13 cellular contexts compared by ENCODE assay signal in the genomic region with DNA sequence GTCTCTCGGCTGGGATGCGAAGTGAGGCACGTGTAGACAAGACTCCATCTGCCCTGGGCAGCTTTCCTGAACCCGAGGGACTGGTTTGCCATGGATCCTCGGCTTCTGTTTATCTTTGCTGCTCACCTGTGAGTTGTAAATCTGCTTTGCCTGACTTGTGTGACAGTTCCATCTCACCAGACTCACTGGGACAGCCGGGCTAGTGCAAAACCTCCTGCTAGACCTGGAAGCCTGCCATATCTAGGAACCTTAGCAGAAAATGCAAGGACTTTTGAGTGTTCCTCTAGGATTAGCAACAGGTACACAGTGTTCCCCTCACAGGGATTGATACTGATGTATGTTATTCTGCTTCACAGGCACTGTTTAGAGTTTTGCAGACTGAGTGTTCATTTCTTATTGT.
DNase-seq lines count a peak whose midpoint lies in the region; ATAC-seq and TF ChIP-seq lines count a peak whose summit lies in the region.
"Had no signal": no experiment of that assay in that cellular context is flagged by ENCODE, and none has a peak within 500 bp of the region (broad histone marks: within the 10 kb centered on the region; RNA-seq: fewer than 3 reads in every experiment).

No MANE protein-coding gene starts in this region.

- 34 to 39% methylated on average over 6 of the region's 6 CpGs for WGBS in heart right ventricle, 2 donors
- WGBS in testis, 2 donors: 33 to 49% methylated on average over 6 of the region's 6 CpGs

- intact Hi-C loops in heart right ventricle (cut with DNase I) (loop anchor here in 1 of 10 donors (5.0 kb wide), 1 partner anchor 323 kb away; no protein-coding TSS in a partner anchor), testis (cut with DNase I; ENCODE audit: low total_unique reads) (no loop called here)

- H3K36me3 Mint-ChIP-seq in activated CD4-positive, alpha-beta memory T cell treated with anti-CD3 and anti-CD28 coated beads, Interleukin-2, amount 10 ng/mL, durations not matched to agents 7 days and 5 days (ENCODE audit: low read depth): no peaks in the 10 kb centered on the region
- H3K36me3 Mint-ChIP-seq: type B pancreatic cell had no signal

- DNase-seq in NCI-H146 (lab: John Stamatoyannopoulos, UW) (peak; percentile 42), NCI-H146 treated with DMSO at 0.1 percent for 48 hours (lab: John Stamatoyannopoulos, UW; ENCODE audit: unreplicated experiment) (no peak), NCI-H748 (lab: John Stamatoyannopoulos, UW; ENCODE audit: unreplicated experiment) (peak; percentile 70), heart right ventricle (no peak), testis (peak; percentile 53), SIG-M5 (lab: John Stamatoyannopoulos, UW) (no peak)
- no peak for DNase-seq in activated CD4-positive, alpha-beta memory T cell treated with anti-CD3 and anti-CD28 coated beads, Interleukin-2, amount 10 ng/mL, durations not matched to agents 7 days and 5 days
- DNase-seq: activated B cell treated with CpG ODN at 0.5 μM for 24 hours; activated T-cell treated with anti-CD3 and anti-CD28 coated beads, Interleukin-2, amount 50 U/mL, for 4 hours; effector memory CD4-positive, alpha-beta T cell had no signal

- H3K36me3 ChIP-seq in heart right ventricle (no peaks in the 10 kb centered on the region), testis (ENCODE audit: low read depth, missing control alignments) (no peaks in the 10 kb centered on the region)
- H3K36me3 ChIP-seq: SJSA1 had no signal

- H3K4me3 Mint-ChIP-seq in activated CD4-positive, alpha-beta memory T cell treated with anti-CD3 and anti-CD28 coated beads, Interleukin-2, amount 10 ng/mL, durations not matched to agents 7 days and 5 days: no peak overlapping the region
- H3K4me3 Mint-ChIP-seq: activated B cell treated with CpG ODN at 0.5 μM for 24 hours; activated T-cell treated with anti-CD3 and anti-CD28 coated beads, Interleukin-2, amount 50 U/mL, for 4 hours; type B pancreatic cell had no signal

- H3K27ac Mint-ChIP-seq in activated CD4-positive, alpha-beta memory T cell treated with anti-CD3 and anti-CD28 coated beads, Interleukin-2, amount 10 ng/mL, durations not matched to agents 7 days and 5 days: no peak overlapping the region
- H3K27ac Mint-ChIP-seq: activated B cell treated with CpG ODN at 0.5 μM for 24 hours, type B pancreatic cell had no signal

- H3K9me3 Mint-ChIP-seq in activated CD4-positive, alpha-beta memory T cell treated with anti-CD3 and anti-CD28 coated beads, Interleukin-2, amount 10 ng/mL, durations not matched to agents 7 days and 5 days: no peaks in the 10 kb centered on the region
- H3K9me3 Mint-ChIP-seq: activated B cell treated with CpG ODN at 0.5 μM for 24 hours; activated T-cell treated with anti-CD3 and anti-CD28 coated beads, Interleukin-2, amount 50 U/mL, for 4 hours; type B pancreatic cell had no signal

- peaks cover 15% of the 10 kb centered on the region for H3K27me3 Mint-ChIP-seq in activated CD4-positive, alpha-beta memory T cell treated with anti-CD3 and anti-CD28 coated beads, Interleukin-2, amount 10 ng/mL, durations not matched to agents 7 days and 5 days

- H3K9me3 ChIP-seq in heart right ventricle (no peaks in the 10 kb centered on the region), testis (no peaks in the 10 kb centered on the region)
- H3K9me3 ChIP-seq: SJSA1 had no signal

- TF ChIP-seq CTCF in heart right ventricle (IDR thresholded peaks at IDR 0.05) (no peak), testis (IDR thresholded peaks at IDR 0.05) (no peak)

- H3K27me3 ChIP-seq in heart right ventricle (no peaks in the 10 kb centered on the region), testis (no peaks in the 10 kb centered on the region)
- H3K27me3 ChIP-seq: SJSA1 had no signal

- CTCF ChIA-PET in activated CD4-positive, alpha-beta memory T cell treated with anti-CD3 and anti-CD28 coated beads, Interleukin-2, amount 10 ng/mL, durations not matched to agents 7 days and 5 days (lab: Charles Lee): no interaction called here

- no peaks in the 10 kb centered on the region for H3K4me1 Mint-ChIP-seq in activated CD4-positive, alpha-beta memory T cell treated with anti-CD3 and anti-CD28 coated beads, Interleukin-2, amount 10 ng/mL, durations not matched to agents 7 days and 5 days

- ATAC-seq in heart right ventricle (peak in 7 of 8 donors; percentile 20 to 91 (median 67)), GM18870 (IDR thresholded peaks at IDR 0.05; ENCODE audit: unreplicated experiment) (no peak)
- ATAC-seq: activated T-cell treated with anti-CD3 and anti-CD28 coated beads, Interleukin-2, amount 50 U/mL, for 4 hours had no signal

- POLR2A ChIA-PET in activated CD4-positive, alpha-beta memory T cell treated with anti-CD3 and anti-CD28 coated beads, Interleukin-2, amount 10 ng/mL, durations not matched to agents 7 days and 5 days (lab: Charles Lee): no interaction called here

- no peak for TF ChIP-seq POLR2A in testis (IDR thresholded peaks at IDR 0.05)

- H3K27ac ChIP-seq in heart right ventricle: no peak overlapping the region
- peak overlapping the region in 1 of 2 donors; percentile 74 for H3K27ac ChIP-seq in testis
- H3K27ac ChIP-seq: SJSA1 had no signal

- H3K4me3 ChIP-seq in heart right ventricle (no peak overlapping the region), testis (no peak overlapping the region)
- H3K4me3 ChIP-seq: SJSA1 had no signal

- H3K4me1 ChIP-seq in heart right ventricle: peaks cover 0 to 13% (median 7%) of the 10 kb centered on the region in 9 donors
- H3K4me1 ChIP-seq in testis: peaks cover 5% of the 10 kb centered on the region
- H3K4me1 ChIP-seq: SJSA1 had no signal

Comparison
In these comparisons a context has a peak if more than half of its experiments do, and no peak if none do; other contexts are left out.
1. DNase-seq: peak in NCI-H146 (single experiment), NCI-H748 (single experiment) and testis (single experiment); none in NCI-H146 treated with DMSO at 0.1 percent for 48 hours (single experiment), heart right ventricle (0 of 2), activated CD4-positive, alpha-beta memory T cell treated with anti-CD3 and anti-CD28 coated beads, Interleukin-2, amount 10 ng/mL, durations not matched to agents 7 days and 5 days (single experiment) and SIG-M5 (single experiment).